31 cellular contexts compared by ENCODE assay signal in genomic region chrX:124963717-124964116, GRCh38. TPM values are rescaled to one million over a fixed set of nuclear protein-coding genes. Genes with fewer than 3 reads are reported as not detected.
"Had no signal": no experiment of that assay in that cellular context is flagged by ENCODE, and none has a peak within 500 bp of the region (broad histone marks: within the 10 kb centered on the region; RNA-seq: fewer than 3 reads in every experiment).

TENM1 (minus strand) TSS chrX:124963817.

- FAIRE-seq: islet of Langerhans, kidney, urothelium cell line had no signal

- H3K4me1 Mint-ChIP-seq: immature natural killer cell; mesothelial cell of epicardium; naive B cell; natural killer cell; nephron progenitor cell; stimulated activated naive B cell treated with anti-CD40 and anti-IgM and Interleukin-4, amounts not matched to agents 10 μg/mL and 1 μg/mL and 100 μg/mL, for 72 hours had no signal

- H3K36me3 Mint-ChIP-seq: immature natural killer cell; mesothelial cell of epicardium; naive B cell; natural killer cell; stimulated activated naive B cell treated with anti-CD40 and anti-IgM and Interleukin-4, amounts not matched to agents 10 μg/mL and 1 μg/mL and 100 μg/mL, for 72 hours had no signal

- ATAC-seq: left colon; left lung; natural killer cell; right lobe of liver; stimulated activated naive B cell treated with anti-CD40 and anti-IgM and Interleukin-4, amounts not matched to agents 10 μg/mL and 1 μg/mL and 100 μg/mL, for 72 hours; stimulated activated naive CD8-positive, alpha-beta T cell treated with anti-CD3 and anti-CD28 coated beads, Interleukin-15, Interleukin-2, amounts not matched to agents 100 U/mL and 50 U/mL, for 24 hours; upper lobe of right lung had no signal

- H3K27me3 Mint-ChIP-seq: naive B cell; stimulated activated naive B cell treated with anti-CD40 and anti-IgM and Interleukin-4, amounts not matched to agents 10 μg/mL and 1 μg/mL and 100 μg/mL, for 72 hours had no signal

- H3K9me3 ChIP-seq: left lung, neutrophil, ovary, right atrium auricular region, right lobe of liver, stomach, thoracic aorta, tibial artery, upper lobe of right lung had no signal

- H3K36me3 ChIP-seq: left lung, neutrophil, ovary, right atrium auricular region, right lobe of liver, stomach, thoracic aorta, tibial artery, upper lobe of right lung had no signal

- H3K9me3 Mint-ChIP-seq: immature natural killer cell, natural killer cell, nephron progenitor cell had no signal

- DNase-seq: hypothalamus; immature natural killer cell; kidney; left colon; left lung; mesendoderm; naive B cell; natural killer cell; nephron progenitor cell; ovary; right lobe of liver; stimulated activated CD4-positive, alpha-beta T cell treated with anti-CD3 and anti-CD28 coated beads, Interleukin-12 subunit alpha, Interleukin-12 subunit beta, amount 100 ng/mL, for 4 hours; stimulated activated CD4-positive, alpha-beta T cell treated with anti-CD3 and anti-CD28 coated beads, Interleukin-15, amount 100 ng/mL, for 24 hours; stimulated activated CD4-positive, alpha-beta T cell treated with anti-CD3 and anti-CD28 coated beads, Interleukin-2, amount 100 ng/mL, for 24 hours; stimulated activated CD4-positive, alpha-beta T cell treated with anti-CD3 and anti-CD28 coated beads, Interleukin-4, amount 100 ng/mL, for 1 hour; stimulated activated naive B cell treated with anti-CD40 and anti-IgM and Interleukin-4, amounts not matched to agents 10 μg/mL and 1 μg/mL and 100 μg/mL, for 72 hours; stimulated activated naive CD8-positive, alpha-beta T cell treated with anti-CD3 and anti-CD28 coated beads, Interleukin-15, Interleukin-2, amounts not matched to agents 100 U/mL and 50 U/mL, for 24 hours; stomach; tibial artery; trophoblast cell; upper lobe of right lung had no signal

- H3K4me3 ChIP-seq: left lung, lung, ovary, right atrium auricular region, right lobe of liver, skin epidermis, stomach, thoracic aorta, tibial artery, upper lobe of right lung had no signal

- H3K27ac Mint-ChIP-seq: immature natural killer cell; mesothelial cell of epicardium; naive B cell; natural killer cell; nephron progenitor cell; progenitor cell of endocrine pancreas; stimulated activated naive B cell treated with anti-CD40 and anti-IgM and Interleukin-4, amounts not matched to agents 10 μg/mL and 1 μg/mL and 100 μg/mL, for 72 hours had no signal

- H3K27ac ChIP-seq: left lung, neutrophil, ovary, right atrium auricular region, right lobe of liver, skin epidermis, stomach, thoracic aorta, tibial artery, upper lobe of right lung had no signal

- H3K4me1 ChIP-seq: left lung, right atrium auricular region, right lobe of liver, stomach, tibial artery, upper lobe of right lung had no signal

- H3K4me3 Mint-ChIP-seq: immature natural killer cell; mesothelial cell of epicardium; naive B cell; natural killer cell; nephron progenitor cell; stimulated activated naive B cell treated with anti-CD40 and anti-IgM and Interleukin-4, amounts not matched to agents 10 μg/mL and 1 μg/mL and 100 μg/mL, for 72 hours had no signal

- H3K27me3 ChIP-seq: left lung, neutrophil, ovary, right atrium auricular region, right lobe of liver, stomach, tibial artery, upper lobe of right lung had no signal

RNA-seq across cellular contexts. Expression of gene TENM1, which starts in this region (rescaled TPM):
- total RNA-seq: pulmonary artery endothelial cell had no signal
